Comparison of ENCODE assay signal across 15 cellular contexts in the genomic region with DNA sequence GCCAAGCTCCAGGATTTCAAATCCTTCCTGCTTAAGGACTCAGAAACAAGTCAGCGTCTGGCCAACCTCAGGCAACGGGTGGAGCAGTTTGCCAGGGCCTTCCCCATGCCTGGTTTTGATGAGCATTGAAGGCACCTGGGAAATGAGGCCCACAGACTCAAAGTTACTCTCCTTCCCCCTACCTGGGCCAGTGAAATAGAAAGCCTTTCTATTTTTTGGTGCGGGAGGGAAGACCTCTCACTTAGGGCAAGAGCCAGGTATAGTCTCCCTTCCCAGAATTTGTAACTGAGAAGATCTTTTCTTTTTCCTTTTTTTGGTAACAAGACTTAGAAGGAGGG. TPM values are rescaled to one million over a fixed set of nuclear protein-coding genes. Genes with fewer than 3 reads are reported as not detected.
DNase-seq lines count a peak whose midpoint lies in the region; ATAC-seq and TF ChIP-seq lines count a peak whose summit lies in the region.
"Had no signal": no experiment of that assay in that cellular context is flagged by ENCODE, and none has a peak within 500 bp of the region (broad histone marks: within the 10 kb centered on the region; RNA-seq: fewer than 3 reads in every experiment).

No MANE protein-coding gene starts in this region.

- intact Hi-C loops in OCI-LY7 (cut with micrococcal nuclease; ENCODE audit: unreplicated experiment) (no loop called here), gastrocnemius medialis (cut with DNase I; ENCODE audit: low total_unique reads) (no loop called here)

- ATAC-seq in gastrocnemius medialis (no peak), GM21360 (IDR thresholded peaks at IDR 0.05; ENCODE audit: unreplicated experiment) (no peak)
- ATAC-seq: natural killer cell treated with Interleukin-12 subunit alpha and Interleukin-12 subunit beta and Interleukin-15 and Interleukin-18, amount 100 ng/mL, for 72 hours had no signal

- no peak overlapping the region for H3K4me3 Mint-ChIP-seq in T-helper 1 cell treated with Interleukin-12 subunit alpha and Interleukin-12 subunit beta and Interleukin-4 antibody, amounts not matched to agents 30 μg/mL and 1 μg/mL, for 36 hours
- H3K4me3 Mint-ChIP-seq in chondrocyte (ENCODE audit: unreplicated experiment), result peak overlapping the region; percentile 94
- H3K4me3 Mint-ChIP-seq: activated naive CD8-positive, alpha-beta T cell treated with anti-CD3 and anti-CD28 coated beads, Interleukin-2, amount 10 ng/mL, durations not matched to agents 7 days and 5 days; natural killer cell treated with Interleukin-12 subunit alpha and Interleukin-12 subunit beta and Interleukin-15 and Interleukin-18, amount 100 ng/mL, for 72 hours had no signal

- H3K4me3 ChIP-seq in OCI-LY7 (ENCODE audit: low read depth, low read length, poor library complexity, severe bottlenecking), result no peak overlapping the region
- no peak overlapping the region for H3K4me3 ChIP-seq in gastrocnemius medialis
- H3K4me3 ChIP-seq in HAP-1, result no peak overlapping the region
- H3K4me3 ChIP-seq: SJSA1 had no signal

- peaks cover 45% of the 10 kb centered on the region for H3K36me3 Mint-ChIP-seq in T-helper 1 cell treated with Interleukin-12 subunit alpha and Interleukin-12 subunit beta and Interleukin-4 antibody, amounts not matched to agents 30 μg/mL and 1 μg/mL, for 36 hours (ENCODE audit: low read depth)
- H3K36me3 Mint-ChIP-seq in chondrocyte (ENCODE audit: low read depth), result peaks cover 24% of the 10 kb centered on the region

- H3K27ac ChIP-seq in OCI-LY7 (ENCODE audit: low read depth, low read length, poor library complexity, severe bottlenecking) (peak overlapping the region; percentile 36), gastrocnemius medialis (peak overlapping the region in 3 of 4 donors; percentile 59 to 68 (median 62))
- H3K27ac ChIP-seq: SJSA1, VCaP had no signal

- no peaks in the 10 kb centered on the region for H3K9me3 ChIP-seq in OCI-LY7 (ENCODE audit: low read length)
- H3K9me3 ChIP-seq in gastrocnemius medialis, result no peaks in the 10 kb centered on the region
- no peaks in the 10 kb centered on the region for H3K9me3 ChIP-seq in HAP-1
- H3K9me3 ChIP-seq: SJSA1 had no signal

- CTCF ChIA-PET in OCI-LY7 (lab: Charles Lee; ENCODE audit: unreplicated experiment), result no interaction called here

- H3K27me3 ChIP-seq in gastrocnemius medialis (peaks cover 17 to 21% (median 19%) of the 10 kb centered on the region in 3 donors), HAP-1 (ENCODE audit: low read depth) (no peaks in the 10 kb centered on the region)
- H3K27me3 ChIP-seq: SJSA1 had no signal

- POLR2A ChIA-PET in OCI-LY7 (lab: Charles Lee), result interaction anchor here (0.6 kb wide), 1 partner anchor 9 kb away, joined by 4 read pairs; no protein-coding TSS in a partner anchor

- no peak for TF ChIP-seq POLR2A in gastrocnemius medialis (IDR thresholded peaks at IDR 0.05)

- H3K79me2 ChIP-seq in OCI-LY7 (ENCODE audit: insufficient read depth, low read depth, low read length), result peaks cover 22% of the 10 kb centered on the region

- H2AFZ ChIP-seq in OCI-LY7 (ENCODE audit: low read length), result no peak overlapping the region

- H3K9me3 Mint-ChIP-seq in T-helper 1 cell treated with Interleukin-12 subunit alpha and Interleukin-12 subunit beta and Interleukin-4 antibody, amounts not matched to agents 30 μg/mL and 1 μg/mL, for 36 hours, result no peaks in the 10 kb centered on the region
- no peaks in the 10 kb centered on the region for H3K9me3 Mint-ChIP-seq in chondrocyte (ENCODE audit: low read depth)
- H3K9me3 Mint-ChIP-seq: activated naive CD8-positive, alpha-beta T cell treated with anti-CD3 and anti-CD28 coated beads, Interleukin-2, amount 10 ng/mL, durations not matched to agents 7 days and 5 days; natural killer cell treated with Interleukin-12 subunit alpha and Interleukin-12 subunit beta and Interleukin-15 and Interleukin-18, amount 100 ng/mL, for 72 hours had no signal

- no peaks in the 10 kb centered on the region for H3K9me2 ChIP-seq in OCI-LY7 (ENCODE audit: insufficient read depth, low read length)

- DNase-seq in T-helper 1 cell (no peak), OCI-LY7 (ENCODE audit: low spot score) (no peak), chondrocyte (ENCODE audit: low spot score) (no peak), gastrocnemius medialis (no peak), HAP-1 (ENCODE audit: low spot score in 2 of 2) (no peak), COLO668 (lab: John Stamatoyannopoulos, UW; ENCODE audit: unreplicated experiment) (no peak)
- DNase-seq: erythroblast; hippocampal formation; NK-92 treated with Interleukin-12 subunit alpha and Interleukin-12 subunit beta, amount 100 ng/mL, for 24 hours had no signal

- peaks cover 15% of the 10 kb centered on the region; the same call in 1 of the 2 replicates for H4K20me1 ChIP-seq in OCI-LY7 (ENCODE audit: insufficient read depth, low read length)

- no peak for TF ChIP-seq CTCF in OCI-LY7 (conservative IDR thresholded peaks at IDR 0.05; ENCODE audit: low read length)
- TF ChIP-seq CTCF in chondrocyte (IDR thresholded peaks at IDR 0.05), result no peak
- no peak for TF ChIP-seq CTCF in gastrocnemius medialis (IDR thresholded peaks at IDR 0.05 in 4 of 5, conservative IDR thresholded peaks at IDR 0.05 in 1 of 5)

- H3K4me2 ChIP-seq in OCI-LY7 (ENCODE audit: low read length), result peak overlapping the region; percentile 28; the same call in 1 of the 2 replicates

- H3K36me3 ChIP-seq in OCI-LY7 (ENCODE audit: insufficient read depth, low read length) (peaks cover 58% of the 10 kb centered on the region), gastrocnemius medialis (peaks cover 0 to 18% of the 10 kb centered on the region in 2 donors), HAP-1 (replicated peaks) (peaks cover 60% of the 10 kb centered on the region)

- peaks cover 38% of the 10 kb centered on the region for H3K4me1 Mint-ChIP-seq in T-helper 1 cell treated with Interleukin-12 subunit alpha and Interleukin-12 subunit beta and Interleukin-4 antibody, amounts not matched to agents 30 μg/mL and 1 μg/mL, for 36 hours (ENCODE audit: low read depth)
- peaks cover 88% of the 10 kb centered on the region for H3K4me1 Mint-ChIP-seq in chondrocyte (ENCODE audit: low read depth)

- peak overlapping the region; percentile 45 for H3K27ac Mint-ChIP-seq in T-helper 1 cell treated with Interleukin-12 subunit alpha and Interleukin-12 subunit beta and Interleukin-4 antibody, amounts not matched to agents 30 μg/mL and 1 μg/mL, for 36 hours
- peak overlapping the region; percentile 100 for H3K27ac Mint-ChIP-seq in chondrocyte (ENCODE audit: unreplicated experiment)
- H3K27ac Mint-ChIP-seq: activated naive CD8-positive, alpha-beta T cell treated with anti-CD3 and anti-CD28 coated beads, Interleukin-2, amount 10 ng/mL, durations not matched to agents 7 days and 5 days; natural killer cell treated with Interleukin-12 subunit alpha and Interleukin-12 subunit beta and Interleukin-15 and Interleukin-18, amount 100 ng/mL, for 72 hours had no signal

- in situ Hi-C loops in gastrocnemius medialis (cut with MboI; ENCODE audit: low sequenced_read_pairs in 4 of 4) (no loop called here), HAP-1 (cut with MboI; ENCODE audit: low sequenced_read_pairs) (no loop called here)

- peaks cover 18% of the 10 kb centered on the region for H3K27me3 Mint-ChIP-seq in T-helper 1 cell treated with Interleukin-12 subunit alpha and Interleukin-12 subunit beta and Interleukin-4 antibody, amounts not matched to agents 30 μg/mL and 1 μg/mL, for 36 hours (ENCODE audit: low read depth)
- H3K27me3 Mint-ChIP-seq in chondrocyte (ENCODE audit: low read depth), result no peaks in the 10 kb centered on the region

- H3K4me1 ChIP-seq in OCI-LY7 (ENCODE audit: insufficient read depth, low read length, poor library complexity, severe bottlenecking) (peaks cover 48% of the 10 kb centered on the region), gastrocnemius medialis (peaks cover 14 to 18% of the 10 kb centered on the region in 2 donors), HAP-1 (peaks cover 8% of the 10 kb centered on the region)

- BruUV-seq in OCI-LY7 (replicated peaks; lab: Mats Ljungman, UMichigan), result TSS peak; percentile 80

RNA-seq across cellular contexts. Expression of a gene that starts 4.7 kb away (rescaled TPM):
- total RNA-seq in OCI-LY7 (2014; rRNA removed; shearing (Covaris generic)), result 394 and 400 TPM in 2 replicates
- total RNA-seq in OCI-LY7 (2022) (415 and 438 TPM in 2 replicates), chondrocyte (112 to 292 TPM (median 291 TPM) in 3 replicates), gastrocnemius medialis (100 to 1,000 TPM in 1 of 4 donors, 10 to 100 TPM in 3; 41.3 to 107 (median 46.4) TPM)

RNA-seq across cellular contexts. Expression of a gene that starts 16.8 kb away (rescaled TPM):
- total RNA-seq in OCI-LY7 (2014; rRNA removed; shearing (Covaris generic)), result 1.4 and 2.5 TPM in 2 replicates
- total RNA-seq in OCI-LY7 (2022) (6.8 and 7.7 TPM in 2 replicates), chondrocyte (1.1 to 2.8 TPM (median 1.3 TPM) in 3 replicates), gastrocnemius medialis (1,000 to 10,000 TPM in 2 of 4 donors, 100 to 1,000 TPM in 2; 459 to 1,596 (median 855) TPM)

RNA-seq across cellular contexts. Expression of a gene that starts 17.6 kb away (rescaled TPM):
- total RNA-seq in OCI-LY7 (2014; rRNA removed; shearing (Covaris generic)), result 4.7 and 5.3 TPM in 2 replicates
- total RNA-seq in OCI-LY7 (2022) (9.8 and 10.5 TPM in 2 replicates), chondrocyte (75.4 to 85.4 TPM (median 82.8 TPM) in 3 replicates), gastrocnemius medialis (not detected)

Comparison
In these comparisons a context has a peak if more than half of its experiments do, and no peak if none do; other contexts are left out.
1. RNA of a gene that starts 16.8 kb away (total RNA-seq): 459 to 1,596 TPM in gastrocnemius medialis; 1.4 to 7.7 TPM in OCI-LY7 and 1.1 to 2.8 TPM in chondrocyte; every median in the first group is over 10 times any median in the second.
2. RNA of a gene that starts 17.6 kb away (total RNA-seq): 75.4 to 85.4 TPM in chondrocyte and 4.7 to 10.5 TPM in OCI-LY7; not detected in gastrocnemius medialis; every median in the first group is over 4 times any median in the second.